Comparison of ENCODE assay signal across 8 cellular contexts in the genomic region with DNA sequence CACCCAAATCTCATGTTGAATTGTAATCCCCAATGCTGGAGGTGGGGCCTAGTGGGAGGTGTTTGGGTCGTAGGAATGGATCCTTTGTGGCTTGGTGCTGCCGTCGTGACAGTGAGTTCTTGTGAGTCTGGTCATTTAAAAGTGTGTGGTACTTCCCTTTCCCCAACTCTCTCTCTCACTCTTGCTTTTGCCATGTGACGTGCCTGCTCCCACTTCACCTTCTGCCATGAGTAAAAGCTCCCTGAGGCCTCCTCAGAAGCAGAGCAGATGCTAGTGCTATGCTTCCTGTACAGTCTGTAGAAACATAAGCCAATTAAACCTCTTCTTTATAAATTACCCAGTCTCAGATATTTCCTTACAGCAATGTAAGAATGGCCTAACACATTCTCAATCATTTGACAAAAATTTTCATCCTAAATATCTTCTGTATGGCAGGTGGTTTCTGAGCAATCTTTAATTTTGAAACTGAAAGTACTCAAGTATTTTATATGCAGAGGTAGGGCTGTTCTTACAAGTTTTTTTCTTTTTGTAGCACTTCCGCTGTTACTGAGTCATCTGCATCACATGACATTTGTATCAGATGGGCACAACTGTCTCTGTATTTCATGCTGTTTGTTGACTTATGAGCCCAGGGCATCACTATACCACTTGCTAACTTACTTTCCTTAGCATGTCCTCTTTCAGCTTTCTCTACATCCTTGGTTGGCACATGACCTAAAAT. TPM values are rescaled to one million over a fixed set of nuclear protein-coding genes. Genes with fewer than 3 reads are reported as not detected.
DNase-seq lines count a peak whose midpoint lies in the region; ATAC-seq, FAIRE-seq and TF ChIP-seq lines count a peak whose summit lies in the region.

No MANE protein-coding gene starts in this region.

- no peak for FAIRE-seq in D721Med (lab: Jason Lieb, UNC)

- peak; percentile 81 for ATAC-seq in HG02840 (IDR thresholded peaks at IDR 0.05; ENCODE audit: low FRiP score, unreplicated experiment)
- ATAC-seq in central memory CD8-positive, alpha-beta T cell (replicated peaks; ENCODE audit: extremely low read depth, poor library complexity, severe bottlenecking), result peak; percentile 100
- peak; percentile 97 to 98 for ATAC-seq in natural killer cell treated with Interleukin-12 subunit alpha and Interleukin-12 subunit beta and Interleukin-15 and Interleukin-18, amount 100 ng/mL, for 72 hours
- ATAC-seq in GM19328 (IDR thresholded peaks at IDR 0.05; ENCODE audit: unreplicated experiment), result no peak

- no peaks in the 10 kb centered on the region for H3K27me3 Mint-ChIP-seq in central memory CD8-positive, alpha-beta T cell
- H3K27me3 Mint-ChIP-seq in natural killer cell treated with Interleukin-12 subunit alpha and Interleukin-12 subunit beta and Interleukin-15 and Interleukin-18, amount 100 ng/mL, for 72 hours, result no peaks in the 10 kb centered on the region

- no peak overlapping the region for H3K9ac ChIP-seq in SU-DHL-6 (ENCODE audit: low read length)

- H4K20me1 ChIP-seq in SU-DHL-6 (ENCODE audit: low read depth, low read length), result no peaks in the 10 kb centered on the region

- H3K9me2 ChIP-seq in SU-DHL-6 (replicated peaks; ENCODE audit: insufficient read depth, low read length), result no peaks in the 10 kb centered on the region

- peaks cover 15% of the 10 kb centered on the region for H3K4me1 Mint-ChIP-seq in central memory CD8-positive, alpha-beta T cell
- H3K4me1 Mint-ChIP-seq in natural killer cell treated with Interleukin-12 subunit alpha and Interleukin-12 subunit beta and Interleukin-15 and Interleukin-18, amount 100 ng/mL, for 72 hours (ENCODE audit: low read depth in 2 of 2), result peaks cover 31 to 44% of the 10 kb centered on the region in 2 donors

- H3K79me2 ChIP-seq in SU-DHL-6 (ENCODE audit: insufficient read depth, low read length), result peaks cover 12% of the 10 kb centered on the region; the same call in 1 of the 2 replicates

- H3K9me3 Mint-ChIP-seq in central memory CD8-positive, alpha-beta T cell, result no peaks in the 10 kb centered on the region
- peaks cover 10% of the 10 kb centered on the region for H3K9me3 Mint-ChIP-seq in natural killer cell treated with Interleukin-12 subunit alpha and Interleukin-12 subunit beta and Interleukin-15 and Interleukin-18, amount 100 ng/mL, for 72 hours

- H2AFZ ChIP-seq in SU-DHL-6 (ENCODE audit: low read depth, low read length, severe bottlenecking), result no peak overlapping the region

- H3K4me3 Mint-ChIP-seq in central memory CD8-positive, alpha-beta T cell, result peak overlapping the region; percentile 60
- H3K4me3 Mint-ChIP-seq in natural killer cell treated with Interleukin-12 subunit alpha and Interleukin-12 subunit beta and Interleukin-15 and Interleukin-18, amount 100 ng/mL, for 72 hours, result peak overlapping the region; percentile 90

- no peak overlapping the region for H3K27ac ChIP-seq in SU-DHL-6 (ENCODE audit: low read depth, low read length)

- peak overlapping the region; percentile 96 for H3K27ac Mint-ChIP-seq in central memory CD8-positive, alpha-beta T cell (ENCODE audit: low read depth)
- H3K27ac Mint-ChIP-seq in natural killer cell treated with Interleukin-12 subunit alpha and Interleukin-12 subunit beta and Interleukin-15 and Interleukin-18, amount 100 ng/mL, for 72 hours, result peak overlapping the region; percentile 98

- TF ChIP-seq CTCF in GM13977 (IDR thresholded peaks at IDR 0.05; ENCODE audit: extremely low read depth, insufficient read depth, missing control alignments) (no peak), SU-DHL-6 (IDR thresholded peaks at IDR 0.05; ENCODE audit: insufficient read depth, low read length, poor library complexity, severe bottlenecking) (no peak), D721Med (IDR thresholded peaks at IDR 0.05; ENCODE audit: insufficient read depth, missing control alignments) (no peak)

- no peaks in the 10 kb centered on the region for H3K9me3 ChIP-seq in SU-DHL-6 (ENCODE audit: insufficient read depth, low read length)

- in situ Hi-C loops in GM13977 (cut with MboI; ENCODE audit: low pct_unique_long_range_greater_than_20kb, low sequenced_read_pairs, unreplicated experiment), result no loop called here

- H3K27me3 ChIP-seq in SU-DHL-6 (ENCODE audit: low read length), result no peaks in the 10 kb centered on the region

- peak overlapping the region; percentile 1 for H3K4me2 ChIP-seq in SU-DHL-6 (ENCODE audit: low read depth, low read length, poor library complexity, severe bottlenecking)

- DNase-seq in GM13977 (ENCODE audit: low spot score) (peak; percentile 49), D721Med (ENCODE audit: insufficient read length, low spot score) (no peak), NCI-H526 (lab: John Stamatoyannopoulos, UW) (no peak)
- peak in 1 of 2 donors; percentile 48 for DNase-seq in central memory CD8-positive, alpha-beta T cell (ENCODE audit: low spot score in 2 of 2)
- DNase-seq in natural killer cell treated with Interleukin-12 subunit alpha and Interleukin-12 subunit beta and Interleukin-15 and Interleukin-18, amount 100 ng/mL, for 72 hours (ENCODE audit: low spot score), result peak; percentile 74

- H3F3A ChIP-seq in SU-DHL-6 (ENCODE audit: insufficient read depth), result no peaks in the 10 kb centered on the region; the same call in 1 of the 2 replicates

- H3K4me3 ChIP-seq in SU-DHL-6 (ENCODE audit: insufficient read depth, low read length, poor library complexity, severe bottlenecking), result no peak overlapping the region

- peaks cover 18% of the 10 kb centered on the region for H3K36me3 ChIP-seq in SU-DHL-6 (ENCODE audit: low read length)

- peaks cover 4% of the 10 kb centered on the region for H3K36me3 Mint-ChIP-seq in central memory CD8-positive, alpha-beta T cell (ENCODE audit: insufficient read depth)
- H3K36me3 Mint-ChIP-seq in natural killer cell treated with Interleukin-12 subunit alpha and Interleukin-12 subunit beta and Interleukin-15 and Interleukin-18, amount 100 ng/mL, for 72 hours, result peaks cover 17% of the 10 kb centered on the region

RNA-seq across cellular contexts. Expression of a gene that starts 8.8 kb away (rescaled TPM):
- total RNA-seq in natural killer cell treated with Interleukin-12 subunit alpha and Interleukin-12 subunit beta and Interleukin-15 and Interleukin-18, amount 100 ng/mL, for 72 hours, result 1 to 10 TPM; 6.3 to 9.2 TPM

Comparison
In these comparisons a context has a peak if more than half of its experiments do, and no peak if none do; other contexts are left out.
1. DNase-seq: peak in GM13977 (single experiment) and natural killer cell treated with Interleukin-12 subunit alpha and Interleukin-12 subunit beta and Interleukin-15 and Interleukin-18, amount 100 ng/mL, for 72 hours (single experiment); none in D721Med (single experiment) and NCI-H526 (0 of 2).